13 cellular contexts compared by ENCODE assay signal in the genomic region with DNA sequence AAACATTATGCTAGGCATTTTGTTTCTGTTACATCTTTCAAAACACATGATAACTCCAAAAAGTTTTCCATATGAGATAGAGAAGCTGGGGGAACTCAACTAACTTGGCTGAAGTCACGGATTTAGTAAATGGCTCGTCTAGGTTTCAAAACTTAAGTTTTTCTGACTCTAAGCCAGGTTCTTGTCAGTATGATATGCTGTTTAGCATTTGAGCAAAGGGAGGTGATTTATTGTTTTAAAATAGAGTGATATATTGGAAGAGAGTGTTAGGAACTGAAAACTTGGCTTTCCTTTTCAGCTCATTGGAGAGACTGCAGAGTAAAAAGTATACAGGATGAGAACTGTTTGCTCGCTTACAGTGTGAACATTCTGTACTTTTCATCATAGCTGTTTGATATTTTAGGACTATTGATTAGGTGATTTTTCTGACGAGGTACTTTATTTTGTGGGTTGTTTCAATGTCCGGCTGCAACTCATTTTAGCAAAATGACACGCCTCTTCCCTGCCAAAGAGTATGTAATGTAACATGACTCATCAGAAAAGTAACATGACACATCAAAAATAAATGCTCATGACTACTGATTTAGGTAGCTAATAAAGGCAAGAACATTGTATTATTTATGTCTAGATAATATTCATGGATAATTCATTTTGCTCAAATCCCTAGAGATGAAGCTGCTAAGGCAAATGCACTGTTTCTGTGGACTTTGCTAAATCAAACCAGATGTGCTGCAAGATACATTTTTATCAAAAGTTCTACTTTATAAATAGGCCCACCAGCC.
DNase-seq lines count a peak whose midpoint lies in the region; ATAC-seq and TF ChIP-seq lines count a peak whose summit lies in the region.
"Had no signal": no experiment of that assay in that cellular context is flagged by ENCODE, and none has a peak within 500 bp of the region (broad histone marks: within the 10 kb centered on the region; RNA-seq: fewer than 3 reads in every experiment).

No MANE protein-coding gene starts in this region.

- no peak for TF ChIP-seq EP300 in tibial nerve (IDR thresholded peaks at IDR 0.05)

- no peak for ATAC-seq in GM21360 (IDR thresholded peaks at IDR 0.05; ENCODE audit: unreplicated experiment)

- H3K9me3 ChIP-seq in SJSA1 (replicated peaks) (no peaks in the 10 kb centered on the region), tibial nerve (no peaks in the 10 kb centered on the region)
- H3K9me3 ChIP-seq: neutrophil had no signal

- H3K27ac ChIP-seq in SJSA1 (peak overlapping the region; percentile 43), tibial nerve (no peak overlapping the region)
- H3K27ac ChIP-seq: neutrophil had no signal

- H3K4me1 ChIP-seq in SJSA1 (replicated peaks) (0 out of 2 replicates have a peak, but pooled peaks cover 6% of the 10 kb centered on the region), tibial nerve (no peaks in the 10 kb centered on the region)

- H3K27me3 ChIP-seq in SJSA1 (replicated peaks) = no peaks in the 10 kb centered on the region
- H3K27me3 ChIP-seq in tibial nerve = no peaks in the 10 kb centered on the region
- H3K27me3 ChIP-seq: neutrophil had no signal

- DNase-seq in GM12865 (ENCODE audit: low read depth) (peak; percentile 34), SJSA1 (ENCODE audit: low read depth in 1 of 2, low spot score in 2 of 2) (peak in 1 of 2 experiments; percentile 10), erythroblast (lab: John Stamatoyannopoulos, UW) (peak; percentile 1 to 9), retinal pigment epithelial cell (ENCODE audit: low read depth) (peak; percentile 55), tibial nerve (ENCODE audit: low spot score in 2 of 2) (no peak), OCI-M1 (lab: John Stamatoyannopoulos, UW) (no peak), UCSD-AML1 (lab: John Stamatoyannopoulos, UW; ENCODE audit: unreplicated experiment) (no peak)
- DNase-seq: activated CD4-positive, alpha-beta T cell treated with anti-CD3 and anti-CD28 coated beads, Interleukin-2, amount 50 U/mL, for 1 hour; activated naive CD4-positive, alpha-beta T cell; effector CD8-positive, alpha-beta T cell; stimulated activated CD4-positive, alpha-beta T cell treated with anti-CD3 and anti-CD28 coated beads, Interleukin-4, amount 100 ng/mL, for 1 hour had no signal

- H3K36me3 ChIP-seq in SJSA1 = no peaks in the 10 kb centered on the region
- no peaks in the 10 kb centered on the region for H3K36me3 ChIP-seq in tibial nerve
- H3K36me3 ChIP-seq: neutrophil had no signal

- TF ChIP-seq CTCF in GM12865 (IDR thresholded peaks at IDR 0.05; ENCODE audit: insufficient read depth, low read depth, low read length, missing control alignments) (no peak), retinal pigment epithelial cell (conservative IDR thresholded peaks at IDR 0.05; ENCODE audit: low read depth, low read length) (no peak), tibial nerve (IDR thresholded peaks at IDR 0.05) (no peak)

- WGBS in tibial nerve, 2 donors = 58 to 66% methylated on average over 6 of the region's 6 CpGs

- TF ChIP-seq POLR2A in erythroblast (IDR thresholded peaks at IDR 0.05; ENCODE audit: low read length) (no peak), tibial nerve (IDR thresholded peaks at IDR 0.05) (no peak)

- H3K4me3 ChIP-seq in GM12865 (ENCODE audit: low read depth, low read length) = no peak overlapping the region
- no peak overlapping the region for H3K4me3 ChIP-seq in SJSA1
- peak overlapping the region; percentile 19 for H3K4me3 ChIP-seq in retinal pigment epithelial cell (ENCODE audit: low read length)
- H3K4me3 ChIP-seq in tibial nerve = no peak overlapping the region

Comparison
In these comparisons a context has a peak if more than half of its experiments do, and no peak if none do; other contexts are left out.
1. DNase-seq: peak in GM12865 (single experiment), erythroblast (2 of 2) and retinal pigment epithelial cell (single experiment); none in tibial nerve (0 of 2), OCI-M1 (single experiment) and UCSD-AML1 (single experiment).